23 cellular contexts compared by ENCODE assay signal in genomic region chr22:17648564-17648963, GRCh38.
"Had no signal": no experiment of that assay in that cellular context is flagged by ENCODE, and none has a peak within 500 bp of the region (broad histone marks: within the 10 kb centered on the region; RNA-seq: fewer than 3 reads in every experiment).

No MANE protein-coding gene starts in this region.

- H3K9me3 ChIP-seq: esophagus muscularis mucosa, left lung, right lobe of liver, suprapubic skin, tibial nerve had no signal

- H3K4me1 ChIP-seq: esophagus muscularis mucosa had no signal

- H3K27ac ChIP-seq: esophagus muscularis mucosa, right lobe of liver, skin epidermis, suprapubic skin, tibial nerve had no signal

- H3K27me3 ChIP-seq: esophagus muscularis mucosa, left lung, right lobe of liver, suprapubic skin, tibial nerve had no signal

- H3K4me3 ChIP-seq: esophagus muscularis mucosa, left lung, lung, right lobe of liver, skin epidermis, suprapubic skin, tibial nerve had no signal

- ATAC-seq: activated CD8-positive, alpha-beta T cell treated with anti-CD3 and anti-CD28 coated beads, Interleukin-2, amount 10 ng/mL, durations not matched to agents 7 days and 5 days; activated naive CD8-positive, alpha-beta T cell treated with anti-CD3 and anti-CD28 coated beads, Interleukin-2, amount 50 U/mL, for 24 hours; right lobe of liver; stimulated activated naive CD8-positive, alpha-beta T cell treated with anti-CD3 and anti-CD28 coated beads, Interleukin-15, amount 100 ng/mL, for 72 hours had no signal

- DNase-seq: activated CD4-positive, alpha-beta T cell treated with anti-CD3 and anti-CD28 coated beads, Interleukin-2, amount 50 U/mL, for 1 hour; activated CD4-positive, CD25-positive, alpha-beta regulatory T cell treated with anti-CD3 and anti-CD28 coated beads, Interleukin-2, amount 50 U/mL, for 72 hours; activated CD8-positive, alpha-beta T cell treated with anti-CD3 and anti-CD28 coated beads, Interleukin-2, amount 10 ng/mL, durations not matched to agents 7 days and 5 days; activated gamma-delta T cell; activated naive CD4-positive, alpha-beta T cell treated with anti-CD3 and anti-CD28 coated beads, Interleukin-2, amount 50 U/mL, for 16 hours; activated naive CD8-positive, alpha-beta T cell treated with anti-CD3 and anti-CD28 coated beads, Interleukin-2, amount 50 U/mL, for 24 hours; anterior cingulate cortex; caudate nucleus; dermis blood vessel endothelial cell; effector memory CD4-positive, alpha-beta T cell; glutamatergic neuron; hippocampal formation; kidney glomerular epithelial cell; left lung; naive thymus-derived CD4-positive, alpha-beta T cell; right lobe of liver; stimulated activated CD4-positive, alpha-beta T cell treated with anti-CD3 and anti-CD28 coated beads, Interleukin-1b, Interleukin-23, amount 100 ng/mL, for 48 hours; stimulated activated naive CD8-positive, alpha-beta T cell treated with anti-CD3 and anti-CD28 coated beads, Interleukin-15, amount 100 ng/mL, for 72 hours had no signal

- H3K36me3 ChIP-seq: left lung, right lobe of liver, suprapubic skin, tibial nerve had no signal
